Comparison of ENCODE assay signal across 8 cellular contexts in the genomic region with DNA sequence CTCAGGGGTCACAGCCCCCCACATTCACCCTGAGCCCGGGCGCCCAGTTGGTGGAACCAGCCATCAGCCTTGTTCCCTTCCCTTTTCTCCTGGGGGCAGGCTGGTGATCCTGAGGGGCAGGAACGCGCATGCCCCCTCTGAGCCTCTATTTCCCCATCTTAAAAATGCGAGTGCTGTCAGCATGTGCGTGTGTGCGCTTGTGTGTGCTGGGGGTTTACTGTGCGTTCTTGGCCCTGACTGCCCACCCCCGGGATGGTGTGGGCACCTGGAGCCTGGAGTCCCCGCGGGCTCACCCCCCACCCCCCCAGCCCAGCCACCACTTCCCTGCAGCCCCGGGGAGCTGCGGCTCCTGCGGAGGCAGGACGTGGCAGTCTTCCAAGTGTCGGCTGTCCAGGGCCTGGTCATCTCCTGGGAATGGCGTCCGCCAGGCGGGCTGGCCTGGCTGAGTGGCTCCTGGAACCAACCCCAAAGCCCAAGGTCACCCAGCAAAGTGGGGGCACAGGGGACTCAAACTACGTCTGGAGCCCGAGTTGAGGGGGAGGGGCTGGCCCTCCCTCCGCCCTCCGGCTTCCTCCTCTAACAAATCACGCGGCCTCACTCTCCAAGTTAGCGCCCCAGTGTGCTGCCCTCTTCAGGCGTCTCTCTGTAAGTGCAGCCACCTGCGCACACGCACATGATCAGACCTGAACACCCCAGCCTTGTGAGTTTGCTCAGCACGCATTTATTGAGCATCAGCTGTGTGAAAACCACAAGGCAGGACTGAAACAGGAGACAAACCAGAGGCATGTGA. TPM values are rescaled to one million over a fixed set of nuclear protein-coding genes. Genes with fewer than 3 reads are reported as not detected.
DNase-seq lines count a peak whose midpoint lies in the region; ATAC-seq and TF ChIP-seq lines count a peak whose summit lies in the region.
"Not testable (repeated sequence)": the region's sequence is repeated elsewhere in the genome, so short reads cannot be mapped to it uniquely, and the experiment has no call there.
"Had no signal": no experiment of that assay in that cellular context is flagged by ENCODE, and none has a peak within 500 bp of the region (broad histone marks: within the 10 kb centered on the region; RNA-seq: fewer than 3 reads in every experiment).

No MANE protein-coding gene starts in this region.

- not testable (repeated sequence) for H3K36me3 Mint-ChIP-seq in GM23338 (ENCODE audit: low read depth)

- intact Hi-C loops in colonic mucosa (cut with DNase I); left colon (cut with DNase I, micrococcal nuclease); psoas muscle (cut with DNase I): not testable (repeated sequence)

- not testable (repeated sequence) for H3K36me3 ChIP-seq in GM23338 (ENCODE audit: insufficient read depth); colonic mucosa; psoas muscle (ENCODE audit: insufficient read depth in 1 of 2, low read depth in 1 of 2)

- not testable (repeated sequence) for H3K9me2 ChIP-seq in GM23338 (ENCODE audit: insufficient read depth)

- H3K27me3 ChIP-seq in GM23338 (ENCODE audit: insufficient read depth); colonic mucosa; psoas muscle (ENCODE audit: insufficient read depth in 3 of 3, low read length in 2 of 3): not testable (repeated sequence)

- TF ChIP-seq CTCF in GM23338 (conservative IDR thresholded peaks at IDR 0.05; ENCODE audit: low read depth in 2 of 2); colonic mucosa (IDR thresholded peaks at IDR 0.05); psoas muscle (IDR thresholded peaks at IDR 0.05): not testable (repeated sequence)

- not testable (repeated sequence) for H3K79me2 ChIP-seq in GM23338 (replicated peaks; ENCODE audit: insufficient read depth)

- not testable (repeated sequence) for H4K20me1 ChIP-seq in GM23338 (replicated peaks; ENCODE audit: insufficient read depth)

- not testable (repeated sequence) for H3K4me3 Mint-ChIP-seq in GM23338

- not testable (repeated sequence) for H3K9me3 Mint-ChIP-seq in GM23338

- 16 to 17% methylated on average over 4 to 8 of the region's 30 CpGs; no CpG with 5 or more reads in 1 of the 3 donors for WGBS in psoas muscle, 3 donors

- H3K4me1 Mint-ChIP-seq in GM23338 = not testable (repeated sequence)

- not testable (repeated sequence) for H3K9me3 ChIP-seq in colonic mucosa, psoas muscle

- not testable (repeated sequence) for H3K27me3 Mint-ChIP-seq in GM23338 (ENCODE audit: insufficient read depth, low read depth, poor library complexity)

- not testable (repeated sequence) for H3K4me3 ChIP-seq in GM23338, colonic mucosa, psoas muscle

- not testable (repeated sequence) for H2AFZ ChIP-seq in GM23338

- not testable (repeated sequence) for H3K27ac Mint-ChIP-seq in GM23338

- ATAC-seq in GM18867 (IDR thresholded peaks at IDR 0.05; ENCODE audit: unreplicated experiment) (peak; percentile 59), GM23338 (peak; percentile 67), HG03378 (IDR thresholded peaks at IDR 0.05; ENCODE audit: unreplicated experiment) (peak; percentile 54), left colon (peak; percentile 71), psoas muscle (peak; percentile 87 to 97 (median 95))
- peak; percentile 90 to 93 for ATAC-seq in activated CD4-positive, CD25-positive, alpha-beta regulatory T cell treated with anti-CD3 and anti-CD28 coated beads, Interleukin-2, amount 50 U/mL, for 24 hours

- not testable (repeated sequence) for H3F3A ChIP-seq in GM23338 (replicated peaks; ENCODE audit: low read depth)

- not testable (repeated sequence) for DNase-seq in GM23338 (ENCODE audit: low spot score)
- peak; percentile 22 for DNase-seq in colonic mucosa
- DNase-seq in left colon = peak; percentile 5 to 21
- DNase-seq in psoas muscle = peak; percentile 5 to 48

- not testable (repeated sequence) for H3K4me2 ChIP-seq in GM23338

- H3K9ac ChIP-seq in colonic mucosa (ENCODE audit: low read depth in 2 of 2, low read length in 2 of 2) = not testable (repeated sequence)

- not testable (repeated sequence) for H3K4me1 ChIP-seq in GM23338 (ENCODE audit: insufficient read depth); colonic mucosa; psoas muscle

- H3K27ac ChIP-seq in GM23338 (ENCODE audit: low read depth); colonic mucosa; psoas muscle: not testable (repeated sequence)

RNA-seq across cellular contexts. Expression of a gene that starts 14.2 kb away (rescaled TPM):
- total RNA-seq in GM23338 (2014; rRNA removed; shearing (Covaris generic)) = 0.28 TPM in 1 of 2 replicates, not detected in the other
- not detected in 2 replicates for polyA plus RNA-seq in GM23338 (2016; fragmentation: Nextera tagmentation; extraction: Ambion mirVana)
- total RNA-seq in colonic mucosa = 1 to 10 TPM in 1 of 2 donors, under 1 TPM in 1; 0.35 to 1.1 TPM
- 1 to 10 TPM; 1.4 to 1.8 TPM for total RNA-seq in left colon
- 1 to 10 TPM in 1 of 4 donors, under 1 TPM in 1, not detected in 2; 0.90 to 1.5 TPM for total RNA-seq in psoas muscle
- under 1 TPM; 0.34 to 0.74 (median 0.35) TPM for polyA plus RNA-seq in psoas muscle
- polyA plus RNA-seq: immature natural killer cell had no signal
